20 cellular contexts compared by ENCODE assay signal in genomic region chr1:119133987-119134386, GRCh38. TPM values are rescaled to one million over a fixed set of nuclear protein-coding genes. Genes with fewer than 3 reads are reported as not detected.
A peak's percentile ranks its signal among the peaks of the same experiment; 100 is the strongest.
DNase-seq lines count a peak whose midpoint lies in the region; FAIRE-seq and TF ChIP-seq lines count a peak whose summit lies in the region.
"Had no signal": no experiment of that assay in that cellular context is flagged by ENCODE, and none has a peak within 500 bp of the region (broad histone marks: within the 10 kb centered on the region; RNA-seq: fewer than 3 reads in every experiment).

No MANE protein-coding gene starts in this region.

- no peaks in the 10 kb centered on the region for H3K27me3 Mint-ChIP-seq in CD14-positive monocyte (ENCODE audit: low read depth in 3 of 3)
- H3K27me3 Mint-ChIP-seq: activated naive CD8-positive, alpha-beta T cell; type B pancreatic cell had no signal

- no peak overlapping the region for H3K27ac Mint-ChIP-seq in CD14-positive monocyte
- H3K27ac Mint-ChIP-seq: type B pancreatic cell had no signal

- no peaks in the 10 kb centered on the region for H3K4me1 Mint-ChIP-seq in CD14-positive monocyte

- intact Hi-C loops in CD14-positive monocyte (cut with micrococcal nuclease), result no loop called here

- FAIRE-seq in RCC 7860 (lab: Jason Lieb, UNC), result peak; percentile 94
- FAIRE-seq: endothelial cell of umbilical vein, kidney had no signal

- H3K36me3 Mint-ChIP-seq in CD14-positive monocyte, result peaks cover 2 to 3% of the 10 kb centered on the region in 2 donors
- H3K36me3 Mint-ChIP-seq: type B pancreatic cell had no signal

- peaks cover 0 to 10% (median 3%) of the 10 kb centered on the region in 7 donors for H3K9me3 Mint-ChIP-seq in CD14-positive monocyte
- H3K9me3 Mint-ChIP-seq: type B pancreatic cell had no signal

- TF ChIP-seq CTCF in CD14-positive monocyte (IDR thresholded peaks at IDR 0.05), result no peak

- DNase-seq in EL, result peak; percentile 69
- DNase-seq in RCC 7860 (ENCODE audit: low spot score), result peak; percentile 65
- peak; percentile 35 for DNase-seq in fibroblast of peridontal ligament (ENCODE audit: extremely low read depth)
- peak; percentile 61 for DNase-seq in renal cortical epithelial cell (ENCODE audit: low read depth)
- DNase-seq in NCI-H1436 (lab: John Stamatoyannopoulos, UW), result no peak
- DNase-seq in NCI-H2227 (lab: John Stamatoyannopoulos, UW; ENCODE audit: unreplicated experiment), result no peak
- no peak for DNase-seq in NCI-H2171 treated with DMSO at 0.1 percent for 48 hours (lab: John Stamatoyannopoulos, UW)
- no peak for DNase-seq in CD14-positive monocyte (ENCODE audit: low spot score)
- DNase-seq: Calu3, dermis blood vessel endothelial cell, foreskin melanocyte, GOT3, hypothalamus, kidney, NCI-H146, NCI-H2171, occipital lobe had no signal

- H3K4me3 Mint-ChIP-seq in CD14-positive monocyte, result no peak overlapping the region
- H3K4me3 Mint-ChIP-seq: activated naive CD8-positive, alpha-beta T cell; type B pancreatic cell had no signal

RNA-seq across cellular contexts. Expression of gene WARS2, which starts 6.5 kb away (rescaled TPM):
- 24.3 and 24.7 TPM in 2 replicates for total RNA-seq in renal cortical epithelial cell
- 1 to 10 TPM; 4.7 to 5.1 TPM for polyA plus RNA-seq in CD14-positive monocyte

Comparison
In these comparisons a context has a peak if more than half of its experiments do, and no peak if none do; other contexts are left out.
1. DNase-seq: peak in EL (single experiment), RCC 7860 (single experiment), fibroblast of peridontal ligament (single experiment) and renal cortical epithelial cell (single experiment); none in NCI-H1436 (single experiment), NCI-H2227 (single experiment), NCI-H2171 treated with DMSO at 0.1 percent for 48 hours (single experiment) and CD14-positive monocyte (single experiment).